In genomic region chr6:56853541-56853940, GRCh38 we compare ENCODE assay signal across 13 cellular contexts.
"Had no signal": no experiment of that assay in that cellular context is flagged by ENCODE, and none has a peak within 500 bp of the region (broad histone marks: within the 10 kb centered on the region; RNA-seq: fewer than 3 reads in every experiment).

No MANE protein-coding gene starts in this region.

- H3K27ac Mint-ChIP-seq: activated naive CD8-positive, alpha-beta T cell; stimulated activated effector memory CD8-positive, alpha-beta T cell treated with anti-CD3 and anti-CD28 coated beads, Interleukin-12 subunit alpha, Interleukin-12 subunit beta, amount 100 ng/mL, for 72 hours; T-helper 1 cell treated with Interleukin-12 subunit alpha and Interleukin-12 subunit beta and Interleukin-4 antibody, amounts not matched to agents 30 μg/mL and 1 μg/mL, for 36 hours had no signal

- H3K27me3 ChIP-seq: heart left ventricle, ovary, right lobe of liver, testis, upper lobe of left lung had no signal

- H3K9me3 Mint-ChIP-seq: stimulated activated effector memory CD8-positive, alpha-beta T cell treated with anti-CD3 and anti-CD28 coated beads, Interleukin-12 subunit alpha, Interleukin-12 subunit beta, amount 100 ng/mL, for 72 hours; T-helper 1 cell treated with Interleukin-12 subunit alpha and Interleukin-12 subunit beta and Interleukin-4 antibody, amounts not matched to agents 30 μg/mL and 1 μg/mL, for 36 hours had no signal

- H3K36me3 Mint-ChIP-seq: activated naive CD8-positive, alpha-beta T cell; stimulated activated effector memory CD8-positive, alpha-beta T cell treated with anti-CD3 and anti-CD28 coated beads, Interleukin-12 subunit alpha, Interleukin-12 subunit beta, amount 100 ng/mL, for 72 hours had no signal

- ATAC-seq: heart left ventricle; right lobe of liver; stimulated activated effector memory CD8-positive, alpha-beta T cell treated with anti-CD3 and anti-CD28 coated beads, Interleukin-12 subunit alpha, Interleukin-12 subunit beta, amount 100 ng/mL, for 72 hours had no signal

- H3K4me1 ChIP-seq: testis had no signal

- H3K27ac ChIP-seq: ovary, right lobe of liver, testis, upper lobe of left lung had no signal

- H3K4me3 ChIP-seq: heart left ventricle, left ventricle myocardium inferior, ovary, right lobe of liver, testis, upper lobe of left lung had no signal

- DNase-seq: activated CD4-positive, alpha-beta T cell treated with anti-CD3 and anti-CD28 coated beads, Interleukin-2, amount 50 U/mL, for 4 hours; amniotic stem cell; heart left ventricle; left ventricle myocardium inferior; ovary; right lobe of liver; small intestine; stimulated activated CD4-positive, alpha-beta T cell treated with anti-CD3 and anti-CD28 coated beads, Interleukin-4, amount 100 ng/mL, for 24 hours; testis; upper lobe of left lung had no signal

- H3K36me3 ChIP-seq: heart left ventricle, left ventricle myocardium inferior, ovary, right lobe of liver, upper lobe of left lung had no signal

- H3K9me3 ChIP-seq: heart left ventricle, left ventricle myocardium inferior, ovary, right lobe of liver, testis, upper lobe of left lung had no signal

- H3K4me3 Mint-ChIP-seq: activated naive CD8-positive, alpha-beta T cell; stimulated activated effector memory CD8-positive, alpha-beta T cell treated with anti-CD3 and anti-CD28 coated beads, Interleukin-12 subunit alpha, Interleukin-12 subunit beta, amount 100 ng/mL, for 72 hours; T-helper 1 cell treated with Interleukin-12 subunit alpha and Interleukin-12 subunit beta and Interleukin-4 antibody, amounts not matched to agents 30 μg/mL and 1 μg/mL, for 36 hours had no signal
